Comparison of ENCODE assay signal across 24 cellular contexts in the genomic region with DNA sequence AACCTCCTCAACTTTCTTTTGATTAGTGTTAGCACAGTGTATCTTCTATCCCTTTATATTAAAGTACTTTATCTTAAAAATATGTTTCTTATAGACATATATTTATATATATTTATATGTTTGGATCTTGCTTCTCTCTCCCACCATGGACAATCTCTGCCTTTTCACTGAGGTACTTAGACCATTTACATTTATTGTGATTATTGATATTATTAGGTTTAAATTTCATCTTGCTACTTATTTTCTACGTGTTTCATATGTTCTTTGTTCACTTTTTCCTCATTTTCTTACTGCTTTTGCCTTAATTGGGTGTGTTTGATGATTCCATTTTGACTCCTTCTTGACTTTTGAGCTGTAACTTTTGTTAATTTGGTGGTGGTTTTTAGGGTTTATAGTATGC.
DNase-seq lines count a peak whose midpoint lies in the region; ATAC-seq and TF ChIP-seq lines count a peak whose summit lies in the region.
"Had no signal": no experiment of that assay in that cellular context is flagged by ENCODE, and none has a peak within 500 bp of the region (broad histone marks: within the 10 kb centered on the region; RNA-seq: fewer than 3 reads in every experiment).

No MANE protein-coding gene starts in this region.

- peaks cover 77% of the 10 kb centered on the region for H3K36me3 Mint-ChIP-seq in osteocyte (ENCODE audit: unreplicated experiment)

- H3K4me3 Mint-ChIP-seq in osteocyte (ENCODE audit: unreplicated experiment): no peak overlapping the region
- H3K4me3 Mint-ChIP-seq: CD14-positive monocyte; CD4-positive, alpha-beta memory T cell; CD4-positive, CD25-positive, alpha-beta regulatory T cell; CD8-positive, alpha-beta memory T cell had no signal

- intact Hi-C loops in adrenal gland (cut with DNase I): no loop called here
- intact Hi-C loops in left colon (cut with DNase I, micrococcal nuclease): no loop called here

- H3K36me3 ChIP-seq in HEK293 (ENCODE audit: control insufficient read depth in 2 of 2, insufficient read depth in 1 of 2, low read length in 2 of 2): peaks cover 0 to 6% of the 10 kb centered on the region in 2 experiments; a peak in 1 of 3 replicates
- peaks cover 22% of the 10 kb centered on the region for H3K36me3 ChIP-seq in brain microvascular endothelial cell (replicated peaks)
- peaks cover 0 to 16% of the 10 kb centered on the region in 2 donors for H3K36me3 ChIP-seq in adrenal gland (replicated peaks in 1 of 2)
- H3K36me3 ChIP-seq: BE2C had no signal

- no peak for ATAC-seq in GM18870 (IDR thresholded peaks at IDR 0.05; ENCODE audit: unreplicated experiment)
- no peak for ATAC-seq in left colon

- DNase-seq in brain microvascular endothelial cell (no peak), osteocyte (ENCODE audit: extremely low spot score, unreplicated experiment) (no peak), adrenal gland (no peak), RPMI8226 (no peak), left colon (no peak)
- DNase-seq: 8988T; ACHN; BE2C; C1 segment of cervical spinal cord; CD4-positive, alpha-beta memory T cell; CD4-positive, CD25-positive, alpha-beta regulatory T cell; CD8-positive, alpha-beta memory T cell; COR-L47; DMS 273 treated with DMSO at 0.1 percent for 48 hours; DMS153; DMS53; DMS79; DND-41; EL; GF-D8 had no signal

- H3K9me3 Mint-ChIP-seq in osteocyte (ENCODE audit: unreplicated experiment): peaks cover 24% of the 10 kb centered on the region

- no peak overlapping the region for H3K27ac ChIP-seq in HEK293 (ENCODE audit: extremely low read depth, low read depth, low read length)
- peak overlapping the region; percentile 9 for H3K27ac ChIP-seq in brain microvascular endothelial cell
- H3K27ac ChIP-seq in adrenal gland: no peak overlapping the region
- H3K27ac ChIP-seq: BLaER1 had no signal

- TF ChIP-seq POLR2A in adrenal gland (IDR thresholded peaks at IDR 0.05): no peak

- H3K4me3 ChIP-seq in HEK293 (ENCODE audit: low read depth, low read length): no peak overlapping the region
- H3K4me3 ChIP-seq in brain microvascular endothelial cell (ENCODE audit: low read depth, low read length): no peak overlapping the region
- H3K4me3 ChIP-seq in adrenal gland: no peak overlapping the region
- H3K4me3 ChIP-seq: BLaER1 had no signal

- WGBS in adrenal gland, 4 donors: 82 to 92% (median 85%) methylated on average over 1 of the region's 1 CpG

- H3K27me3 ChIP-seq in brain microvascular endothelial cell (replicated peaks) (no peaks in the 10 kb centered on the region), adrenal gland (no peaks in the 10 kb centered on the region)
- H3K27me3 ChIP-seq: BE2C, BLaER1 had no signal

- H3K27ac Mint-ChIP-seq in osteocyte (ENCODE audit: unreplicated experiment): peak overlapping the region; percentile 27
- H3K27ac Mint-ChIP-seq: CD14-positive monocyte; CD4-positive, CD25-positive, alpha-beta regulatory T cell; CD8-positive, alpha-beta memory T cell had no signal

- CTCF ChIA-PET in HEK293 (lab: Yijun Ruan, JAX): interaction anchor here (1.0 kb wide), 1 partner anchor 77 kb away, joined by 3 read pairs; no protein-coding TSS in a partner anchor

- TF ChIP-seq CTCF in HEK293 (tag by site-specific recombination; IDR thresholded peaks at IDR 0.05): no peak
- TF ChIP-seq CTCF in brain microvascular endothelial cell (IDR thresholded peaks at IDR 0.05; ENCODE audit: low read depth, low read length, missing control alignments): no peak
- TF ChIP-seq CTCF in osteocyte (IDR thresholded peaks at IDR 0.05): no peak
- TF ChIP-seq CTCF in adrenal gland (IDR thresholded peaks at IDR 0.05): no peak

- POLR2A ChIA-PET in HEK293 (lab: Yijun Ruan, JAX): no interaction called here

- H3K9me3 ChIP-seq in HEK293 (ENCODE audit: control insufficient read depth, insufficient read depth, low read depth, low read length) (no peaks in the 10 kb centered on the region), adrenal gland (replicated peaks in 1 of 3) (peaks cover 0 to 9% (median 0%) of the 10 kb centered on the region in 3 donors)
- H3K9me3 ChIP-seq: BE2C had no signal

- in situ Hi-C loops in brain microvascular endothelial cell (cut with HindIII; ENCODE audit: low pct_ligation_motif_present, low sequenced_read_pairs): no loop called here

- H3K4me1 ChIP-seq in HEK293 (ENCODE audit: control insufficient read depth, insufficient read depth, low read length): no peaks in the 10 kb centered on the region
- H3K4me1 ChIP-seq in adrenal gland (replicated peaks in 1 of 2): no peaks in the 10 kb centered on the region

- H3K4me1 Mint-ChIP-seq in osteocyte (ENCODE audit: unreplicated experiment): peaks cover 2% of the 10 kb centered on the region
- H3K4me1 Mint-ChIP-seq: CD14-positive monocyte had no signal

- no peaks in the 10 kb centered on the region for H3K27me3 Mint-ChIP-seq in osteocyte (ENCODE audit: unreplicated experiment)
- H3K27me3 Mint-ChIP-seq: CD4-positive, alpha-beta memory T cell; CD4-positive, CD25-positive, alpha-beta regulatory T cell; CD8-positive, alpha-beta memory T cell had no signal

TF ChIP-seq in HEK293, 187 proteins besides CTCF, POLR2A, EP300 and RAD21:
- TF ChIP-seq SETDB1 (IDR thresholded peaks at IDR 0.05; ENCODE audit: insufficient read length, low read length): peak; percentile 19
- no peak for TF ChIP-seq ZBTB7A (tag by site-specific recombination; IDR thresholded peaks at IDR 0.05; ENCODE audit: low read depth)
